Comparison of ENCODE assay signal across 20 cellular contexts in the genomic region with DNA sequence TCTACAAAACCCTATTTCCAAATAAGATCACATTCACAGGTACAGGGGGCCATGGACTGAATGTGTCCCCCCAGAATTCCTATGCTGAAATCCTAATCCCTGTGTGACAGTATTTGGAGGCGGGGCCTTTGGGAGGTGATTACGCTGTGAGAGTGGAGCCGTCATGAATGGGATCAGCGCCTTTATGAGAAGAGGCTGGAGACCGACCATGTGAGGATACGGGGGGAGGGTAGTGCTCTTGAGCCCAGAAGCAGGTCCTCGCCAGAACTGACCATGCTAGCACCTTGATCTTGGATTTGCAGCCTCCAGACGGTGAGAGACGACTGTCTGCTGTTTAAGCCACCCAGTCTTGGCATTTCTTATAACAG. TPM values are rescaled to one million over a fixed set of nuclear protein-coding genes. Genes with fewer than 3 reads are reported as not detected.
"Had no signal": no experiment of that assay in that cellular context is flagged by ENCODE, and none has a peak within 500 bp of the region (broad histone marks: within the 10 kb centered on the region; RNA-seq: fewer than 3 reads in every experiment).

No MANE protein-coding gene starts in this region.

- H3K4me3 ChIP-seq: heart left ventricle, left ventricle myocardium inferior, tibial artery, vagina had no signal

- H3K27me3 ChIP-seq: brain microvascular endothelial cell, vagina had no signal

- H3K9me3 Mint-ChIP-seq: activated T-helper 1 cell treated with anti-CD3 and anti-CD28 coated beads, Interleukin-12 subunit alpha, Interleukin-12 subunit beta, Interleukin-2, Interleukin-4 antibody, amounts not matched to agents 30 ng/mL and 10 ng/mL and 1 ng/mL, durations not matched to agents 14 hours and 24 hours and 36 hours; stimulated activated naive B cell treated with anti-CD40 and anti-IgM and Interleukin-4, amounts not matched to agents 10 μg/mL and 1 μg/mL and 100 μg/mL, for 72 hours had no signal

- DNase-seq: activated CD4-positive, alpha-beta T cell treated with anti-CD3 and anti-CD28 coated beads, Interleukin-2, amount 50 U/mL, for 1 hour; activated CD8-positive, alpha-beta memory T cell treated with anti-CD3 and anti-CD28 coated beads for 24 hours; activated naive CD4-positive, alpha-beta T cell treated with Interleukin-2 at 50 U/mL for 16 hours; anterior cingulate cortex; brain microvascular endothelial cell; cerebellar nuclear complex; effector CD8-positive, alpha-beta T cell; foreskin melanocyte; heart left ventricle; islet precursor cell; left ventricle myocardium inferior; naive thymus-derived CD8-positive, alpha-beta T cell; nucleus accumbens; stimulated activated CD4-positive, alpha-beta T cell treated with anti-CD3 and anti-CD28 coated beads, Interleukin-15, amount 100 ng/mL, for 24 hours; stimulated activated CD4-positive, alpha-beta T cell treated with anti-CD3 and anti-CD28 coated beads, Interleukin-4, amount 100 ng/mL, for 1 hour; stimulated activated naive B cell treated with anti-CD40 and anti-IgM and Interleukin-4, amounts not matched to agents 10 μg/mL and 1 μg/mL and 100 μg/mL, for 72 hours had no signal

- H3K4me3 Mint-ChIP-seq: activated T-helper 1 cell treated with anti-CD3 and anti-CD28 coated beads, Interleukin-12 subunit alpha, Interleukin-12 subunit beta, Interleukin-2, Interleukin-4 antibody, amounts not matched to agents 30 ng/mL and 10 ng/mL and 1 ng/mL, durations not matched to agents 14 hours and 24 hours and 36 hours; naive thymus-derived CD8-positive, alpha-beta T cell; stimulated activated naive B cell treated with anti-CD40 and anti-IgM and Interleukin-4, amounts not matched to agents 10 μg/mL and 1 μg/mL and 100 μg/mL, for 72 hours had no signal

- ATAC-seq: activated CD4-positive, CD25-positive, alpha-beta regulatory T cell treated with anti-CD3 and anti-CD28 coated beads, Interleukin-2, amount 50 U/mL, for 24 hours; heart left ventricle; naive thymus-derived CD8-positive, alpha-beta T cell; stimulated activated naive B cell treated with anti-CD40 and anti-IgM and Interleukin-4, amounts not matched to agents 10 μg/mL and 1 μg/mL and 100 μg/mL, for 72 hours had no signal

- H3K27ac ChIP-seq: brain microvascular endothelial cell, heart left ventricle, left ventricle myocardium inferior, tibial artery, vagina had no signal

- H3K4me1 ChIP-seq: tibial artery had no signal

- H3K27ac Mint-ChIP-seq: activated T-helper 1 cell treated with anti-CD3 and anti-CD28 coated beads, Interleukin-12 subunit alpha, Interleukin-12 subunit beta, Interleukin-2, Interleukin-4 antibody, amounts not matched to agents 30 ng/mL and 10 ng/mL and 1 ng/mL, durations not matched to agents 14 hours and 24 hours and 36 hours; naive thymus-derived CD8-positive, alpha-beta T cell; stimulated activated naive B cell treated with anti-CD40 and anti-IgM and Interleukin-4, amounts not matched to agents 10 μg/mL and 1 μg/mL and 100 μg/mL, for 72 hours had no signal

- H3K9me3 ChIP-seq: heart left ventricle, left ventricle myocardium inferior, tibial artery, vagina had no signal

- H3K36me3 Mint-ChIP-seq: naive thymus-derived CD8-positive, alpha-beta T cell; stimulated activated naive B cell treated with anti-CD40 and anti-IgM and Interleukin-4, amounts not matched to agents 10 μg/mL and 1 μg/mL and 100 μg/mL, for 72 hours had no signal

- H3K36me3 ChIP-seq: brain microvascular endothelial cell, heart left ventricle, left ventricle myocardium inferior, tibial artery, vagina had no signal

- H3K4me1 Mint-ChIP-seq: naive thymus-derived CD8-positive, alpha-beta T cell; stimulated activated naive B cell treated with anti-CD40 and anti-IgM and Interleukin-4, amounts not matched to agents 10 μg/mL and 1 μg/mL and 100 μg/mL, for 72 hours had no signal

RNA-seq across cellular contexts. Expression of a gene that starts 23.8 kb away (rescaled TPM):
- polyA plus RNA-seq: naive thymus-derived CD8-positive, alpha-beta T cell had no signal
